1 cellular context compared by ENCODE assay signal in genomic region chr3:19881036-19881435, GRCh38.
TF ChIP-seq lines count a peak whose summit lies in the region.

No MANE protein-coding gene starts in this region.

TF ChIP-seq in GM23338, 12 proteins besides CTCF, POLR2A, EP300 and RAD21 (continued from another document):
- TF ChIP-seq ZNF462 (CRISPR knock-in tag; IDR thresholded peaks at IDR 0.05), result peak; percentile 98
- TF ChIP-seq ETS1 (IDR thresholded peaks at IDR 0.05), result no peak
- no peak for TF ChIP-seq ZNF331 (CRISPR knock-in tag; IDR thresholded peaks at IDR 0.05; ENCODE audit: low read depth)
- no peak for TF ChIP-seq EZH2 (IDR thresholded peaks at IDR 0.05; ENCODE audit: low read depth, unreplicated experiment)
- no peak for TF ChIP-seq JUNB (IDR thresholded peaks at IDR 0.05; ENCODE audit: unreplicated experiment)
- TF ChIP-seq STAT1 (IDR thresholded peaks at IDR 0.05; ENCODE audit: unreplicated experiment), result no peak
